7 cellular contexts compared by ENCODE assay signal in the genomic region with DNA sequence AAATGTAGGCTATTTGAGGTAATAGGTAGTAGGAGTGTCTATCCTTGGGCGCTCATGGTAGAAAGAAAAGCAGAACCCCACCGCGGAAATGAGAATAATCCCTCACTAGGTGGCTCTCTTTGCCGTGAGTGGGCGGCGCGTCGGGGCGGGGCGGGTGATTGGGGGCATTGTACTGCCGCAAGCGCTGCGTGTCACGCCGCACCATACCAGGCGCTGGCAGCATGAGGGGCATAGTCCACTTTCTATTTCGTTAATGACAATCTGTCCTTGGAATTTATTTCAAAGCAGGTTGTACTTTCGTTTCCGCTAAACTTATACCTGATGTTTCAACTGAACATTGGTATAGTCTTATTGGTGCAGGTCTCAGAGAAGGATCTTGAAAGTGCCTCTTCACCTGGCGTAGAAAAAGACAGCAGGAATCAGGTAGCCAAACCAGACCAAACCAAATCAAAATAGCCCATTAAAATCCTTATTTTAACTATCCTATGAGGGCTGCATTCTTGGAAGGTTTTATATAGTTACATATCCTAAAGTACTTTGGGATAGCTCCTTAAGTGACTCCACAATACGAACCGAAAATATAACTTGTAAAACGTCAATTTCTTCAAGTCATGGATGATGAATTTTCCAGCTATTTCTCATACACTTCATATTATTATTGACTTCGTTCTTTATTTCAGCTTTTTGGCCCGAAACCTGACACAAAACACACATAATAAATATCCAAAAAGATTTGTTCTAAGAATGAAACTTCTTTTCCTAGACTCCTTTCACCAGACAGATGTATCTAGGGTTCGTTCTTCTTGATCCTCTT. TPM values are rescaled to one million over a fixed set of nuclear protein-coding genes. Genes with fewer than 3 reads are reported as not detected.
DNase-seq lines count a peak whose midpoint lies in the region; ATAC-seq and TF ChIP-seq lines count a peak whose summit lies in the region.

No MANE protein-coding gene starts in this region.

- H3K9me3 ChIP-seq in mammary epithelial cell (replicated peaks; ENCODE audit: insufficient read depth, low read length): no peaks in the 10 kb centered on the region

- H3K27me3 ChIP-seq in mammary epithelial cell (ENCODE audit: insufficient read depth, low read length): no peaks in the 10 kb centered on the region

- ATAC-seq in GM18511 (IDR thresholded peaks at IDR 0.05; ENCODE audit: unreplicated experiment): peak; percentile 41
- ATAC-seq in HG03135 (IDR thresholded peaks at IDR 0.05; ENCODE audit: unreplicated experiment): peak; percentile 35

- peak overlapping the region; percentile 96 for H3K9ac ChIP-seq in mammary epithelial cell (ENCODE audit: insufficient read depth, low read length)

- in situ Hi-C loops in mammary epithelial cell (cut with MboI; ENCODE audit: low sequenced_read_pairs in 2 of 2): loop anchor here in 1 of 2 donors (5.0 kb wide), 1 partner anchor 162 kb away; no protein-coding TSS in a partner anchor

- peaks cover 25% of the 10 kb centered on the region for H3K4me1 ChIP-seq in mammary epithelial cell (ENCODE audit: insufficient read depth, low read length)

- no peaks in the 10 kb centered on the region for H3K36me3 ChIP-seq in mammary epithelial cell (ENCODE audit: insufficient read depth, low read length)

- peaks cover 31% of the 10 kb centered on the region for H3K79me2 ChIP-seq in mammary epithelial cell (ENCODE audit: insufficient read depth, low read length)

- H3K4me2 ChIP-seq in mammary epithelial cell (ENCODE audit: insufficient read depth, low read depth, low read length): peak overlapping the region; percentile 91

- peak overlapping the region; percentile 91 for H2AFZ ChIP-seq in mammary epithelial cell (ENCODE audit: low read depth, low read length)

- TF ChIP-seq CTCF in WI38 (IDR thresholded peaks at IDR 0.05; ENCODE audit: low read depth, low read length): peak; percentile 36
- peak in 1 of 2 donors; percentile 52 for TF ChIP-seq CTCF in mammary epithelial cell (conservative IDR thresholded peaks at IDR 0.05 in 1 of 2, IDR thresholded peaks at IDR 0.05 in 1 of 2; ENCODE audit: extremely low read depth in 1 of 2, insufficient read depth in 1 of 2, low read depth in 1 of 2, low read length in 2 of 2)

- under 1% methylated on average over 14 of the region's 26 CpGs for WGBS in mammary epithelial cell (ENCODE audit: low coverage, missing lambda C conversion rate)

- H3K4me3 ChIP-seq in WI38 (ENCODE audit: low read depth, low read length) (peak overlapping the region; percentile 86), mammary epithelial cell (replicated peaks in 1 of 3; ENCODE audit: insufficient read depth in 1 of 3, low read depth in 2 of 3, low read length in 3 of 3) (peak overlapping the region; percentile 65 to 99 (median 76))

- TSS peak; percentile 90 for BruUV-seq in mammary epithelial cell (replicated peaks; lab: Mats Ljungman, UMichigan)

- CTCF ChIA-PET in mammary epithelial cell (lab: Charles Lee; ENCODE audit: low non-redundant PET): no interaction called here

- peak; percentile 66 for DNase-seq in NCI-H2196 treated with DMSO at 0.1 percent for 48 hours (lab: John Stamatoyannopoulos, UW; ENCODE audit: unreplicated experiment)
- DNase-seq in mammary epithelial cell: peak; percentile 78
- DNase-seq in inferior parietal cortex (ENCODE audit: extremely low spot score): peak; percentile 78
- peak; percentile 80 to 89 for DNase-seq in stimulated activated CD4-positive, alpha-beta T cell treated with anti-CD3 and anti-CD28 coated beads, Interleukin-12 subunit alpha, Interleukin-12 subunit beta, amount 100 ng/mL, for 24 hours (ENCODE audit: low read depth in 2 of 2)

- intact Hi-C loops in mammary epithelial cell (cut with micrococcal nuclease): loop anchor here (1.0 to 10.0 kb wide), 7 partner anchors 73 to 448 kb away; a partner anchor contains a TSS

- no peaks in the 10 kb centered on the region for H4K20me1 ChIP-seq in mammary epithelial cell (ENCODE audit: insufficient read depth, low read length)

- dilution Hi-C loops in mammary epithelial cell (cut with HindIII; ENCODE audit: low sequenced_read_pairs): no loop called here

- peak overlapping the region; percentile 96 for H3K27ac ChIP-seq in mammary epithelial cell (ENCODE audit: insufficient read depth, low read depth, low read length)

RNA-seq across cellular contexts. Expression of a gene that starts 1.9 kb away (rescaled TPM):
- 10 to 100 TPM; 31.8 to 64.2 TPM for total RNA-seq in mammary epithelial cell
- polyA plus RNA-seq in mammary epithelial cell: 37.7 TPM
- polyA minus RNA-seq in mammary epithelial cell: 82.6 TPM

RNA-seq across cellular contexts. Expression of a gene that starts 52.2 kb away (rescaled TPM):
- under 1 TPM; 0.33 to 0.75 TPM for total RNA-seq in mammary epithelial cell
- 1.5 TPM for polyA plus RNA-seq in mammary epithelial cell
- 24.3 TPM for polyA minus RNA-seq in mammary epithelial cell

Comparison
In these comparisons a context has a peak if more than half of its experiments do, and no peak if none do; other contexts are left out.
1. Peak in every context shown above with its lines: DNase-seq, ATAC-seq, H3K4me3 ChIP-seq and H3K27ac ChIP-seq.